8 cellular contexts compared by ENCODE assay signal in the genomic region with DNA sequence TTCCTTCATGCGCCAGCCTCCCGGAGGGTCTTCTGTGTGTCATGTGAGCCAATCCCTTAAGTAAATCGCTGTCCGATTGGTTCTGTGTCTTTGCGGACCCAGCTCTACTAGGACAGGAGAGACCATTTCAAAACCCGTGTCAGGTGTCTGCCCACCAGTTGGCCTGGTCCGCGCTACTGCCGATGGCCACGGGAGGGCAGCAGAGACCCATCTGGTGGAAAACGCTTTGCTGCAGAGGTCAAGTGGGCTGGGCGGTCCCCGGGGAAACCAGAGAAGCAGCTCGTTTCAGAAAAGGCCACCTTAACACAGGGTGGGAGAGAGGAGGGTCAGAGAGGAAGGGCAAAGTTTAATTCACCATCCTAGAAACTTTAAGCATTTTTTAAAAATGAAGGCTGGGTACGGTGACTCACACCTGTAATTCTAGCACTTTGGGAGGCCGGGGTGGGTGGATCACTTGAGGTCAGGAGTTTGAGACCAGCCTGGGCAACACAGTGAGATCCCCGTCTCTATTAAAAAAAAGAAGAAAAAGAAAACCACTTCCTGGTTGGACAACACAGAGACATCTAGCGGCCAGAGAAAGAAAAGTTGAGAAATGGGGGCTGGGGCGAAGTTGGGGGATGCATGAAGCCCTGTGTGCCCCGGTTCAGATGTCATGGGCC.
DNase-seq lines count a peak whose midpoint lies in the region; ATAC-seq lines count a peak whose summit lies in the region.

No MANE protein-coding gene starts in this region.

- ATAC-seq in HG02981 (IDR thresholded peaks at IDR 0.05; ENCODE audit: unreplicated experiment) (peak; percentile 87), HG02571 (IDR thresholded peaks at IDR 0.05; ENCODE audit: unreplicated experiment) (no peak)
- peak; percentile 82 for ATAC-seq in central memory CD8-positive, alpha-beta T cell (replicated peaks; ENCODE audit: extremely low read depth, poor library complexity, severe bottlenecking)

- H3K27ac ChIP-seq in layer of hippocampus (ENCODE audit: low read depth, low read length): peak overlapping the region; percentile 52

- no peaks in the 10 kb centered on the region for H3K27me3 Mint-ChIP-seq in central memory CD8-positive, alpha-beta T cell

- H3K27me3 ChIP-seq in layer of hippocampus (ENCODE audit: control insufficient read depth, insufficient read depth, low read length): no peaks in the 10 kb centered on the region

- peak; percentile 87 for DNase-seq in ELR (ENCODE audit: low read depth)
- peak; percentile 11 for DNase-seq in NCI-H446 treated with DMSO at 0.1 percent for 48 hours (lab: John Stamatoyannopoulos, UW)
- DNase-seq in activated CD4-positive, alpha-beta T cell treated with anti-CD3 and anti-CD28 coated beads for 24 hours (ENCODE audit: low read depth in 2 of 2): peak; percentile 81 to 89
- DNase-seq in central memory CD8-positive, alpha-beta T cell (ENCODE audit: low spot score in 2 of 2): peak; percentile 60 to 76
- DNase-seq in stimulated activated CD4-positive, alpha-beta T cell treated with anti-CD3 and anti-CD28 coated beads, Interleukin-1b, Interleukin-23, amount 100 ng/mL, for 48 hours: peak; percentile 85

- peak overlapping the region; percentile 63 for H3K27ac Mint-ChIP-seq in central memory CD8-positive, alpha-beta T cell (ENCODE audit: low read depth)

- H3K9me3 Mint-ChIP-seq in central memory CD8-positive, alpha-beta T cell: no peaks in the 10 kb centered on the region

- H3K36me3 Mint-ChIP-seq in central memory CD8-positive, alpha-beta T cell (ENCODE audit: insufficient read depth): no peaks in the 10 kb centered on the region

- peaks cover 21% of the 10 kb centered on the region for H3K4me1 Mint-ChIP-seq in central memory CD8-positive, alpha-beta T cell

- peak overlapping the region; percentile 60 for H3K4me3 Mint-ChIP-seq in central memory CD8-positive, alpha-beta T cell

Comparison
In these comparisons a context has a peak if more than half of its experiments do, and no peak if none do; other contexts are left out.
1. DNase-seq: peak in every context shown above with its lines; median percentile 87 in ELR; 85 in activated CD4-positive, alpha-beta T cell treated with anti-CD3 and anti-CD28 coated beads for 24 hours; 85 in stimulated activated CD4-positive, alpha-beta T cell treated with anti-CD3 and anti-CD28 coated beads, Interleukin-1b, Interleukin-23, amount 100 ng/mL, for 48 hours; 68 in central memory CD8-positive, alpha-beta T cell; 11 in NCI-H446 treated with DMSO at 0.1 percent for 48 hours.